8 cellular contexts compared by ENCODE assay signal in the genomic region with DNA sequence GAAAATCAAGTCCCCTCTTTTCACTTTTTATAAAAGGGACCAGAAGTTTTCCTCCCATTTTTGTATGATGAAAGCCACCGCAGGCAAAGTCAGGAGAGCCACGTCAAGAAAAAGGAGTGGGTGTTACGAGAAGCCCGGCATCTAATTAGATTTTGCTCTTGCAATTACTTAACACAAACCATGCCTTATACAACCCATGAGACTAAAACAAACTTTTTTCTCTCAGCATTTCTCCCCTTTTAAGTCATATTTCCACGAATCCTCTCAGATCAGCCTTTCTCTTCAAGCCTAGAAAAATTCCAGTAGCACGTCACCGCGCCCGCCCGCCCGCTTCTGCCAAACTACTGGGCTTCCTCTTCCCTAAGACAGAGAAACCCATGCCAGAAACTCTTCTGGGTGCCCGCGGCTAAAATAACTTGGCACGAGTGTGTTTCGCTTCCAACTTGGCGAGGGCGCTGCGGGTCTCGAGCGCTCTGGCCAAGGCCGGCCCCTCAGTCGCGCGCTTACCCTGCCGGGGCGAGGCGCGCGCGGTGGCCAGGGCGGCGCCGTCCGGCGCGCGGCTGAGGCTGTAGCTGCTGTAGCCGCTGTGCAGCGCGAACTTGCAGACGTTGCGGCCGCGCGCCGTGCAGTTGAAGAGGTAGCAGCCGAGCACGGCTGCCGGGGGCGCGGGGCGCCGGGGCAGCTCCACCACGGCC. TPM values are rescaled to one million over a fixed set of nuclear protein-coding genes. Genes with fewer than 3 reads are reported as not detected.
DNase-seq lines count a peak whose midpoint lies in the region; ATAC-seq and TF ChIP-seq lines count a peak whose summit lies in the region.

No MANE protein-coding gene starts in this region.

- 1% methylated on average over 17 to 54 of the region's 54 CpGs for WGBS in testis, 2 donors

- H3K36me3 ChIP-seq in ACC112 (ENCODE audit: insufficient read depth, low read length), result no peaks in the 10 kb centered on the region
- H3K36me3 ChIP-seq in muscle layer of duodenum (ENCODE audit: control insufficient read depth in 1 of 2, insufficient read depth in 2 of 2, low read length in 2 of 2), result no peaks in the 10 kb centered on the region
- no peaks in the 10 kb centered on the region for H3K36me3 ChIP-seq in testis (ENCODE audit: low read depth, missing control alignments)

- H3K9me3 ChIP-seq in muscle layer of duodenum (ENCODE audit: control insufficient read depth in 1 of 2, low read length in 2 of 2) (no peaks in the 10 kb centered on the region), testis (no peaks in the 10 kb centered on the region)

- H3K79me2 ChIP-seq in ACC112 (ENCODE audit: control insufficient read depth, insufficient read depth, low read length, unreplicated experiment), result peaks cover 43% of the 10 kb centered on the region

- intact Hi-C loops in testis (cut with DNase I; ENCODE audit: low total_unique reads), result no loop called here

- H3K4me1 ChIP-seq in ACC112 (ENCODE audit: control insufficient read depth, insufficient read depth, low read length, unreplicated experiment), result peaks cover 36% of the 10 kb centered on the region
- peaks cover 3 to 10% of the 10 kb centered on the region in 2 donors for H3K4me1 ChIP-seq in muscle layer of duodenum (ENCODE audit: control insufficient read depth in 1 of 2, insufficient read depth in 2 of 2, low read length in 2 of 2)
- peaks cover 10% of the 10 kb centered on the region for H3K4me1 ChIP-seq in testis

- H3K4me3 ChIP-seq in ACC112 (ENCODE audit: low read depth, low read length) (peak overlapping the region; percentile 95), fibroblast of mammary gland (ENCODE audit: control insufficient read depth, low read depth, low read length) (peak overlapping the region; percentile 77), muscle layer of duodenum (ENCODE audit: low read depth in 1 of 2, low read length in 2 of 2) (peak overlapping the region; percentile 70 to 82), testis (peak overlapping the region; percentile 80 to 86)

- H3K27ac ChIP-seq in ACC112 (ENCODE audit: low read depth, low read length), result peak overlapping the region; percentile 81
- H3K27ac ChIP-seq in muscle layer of duodenum (ENCODE audit: low read length), result peak overlapping the region; percentile 85
- H3K27ac ChIP-seq in testis, result peak overlapping the region; percentile 53 to 87

- TF ChIP-seq CTCF in fibroblast of mammary gland (conservative IDR thresholded peaks at IDR 0.05; ENCODE audit: control insufficient read depth, insufficient read depth, low read depth, low read length) (no peak), testis (IDR thresholded peaks at IDR 0.05) (no peak)

- ATAC-seq in GM18505 (IDR thresholded peaks at IDR 0.05; ENCODE audit: unreplicated experiment) (peak; percentile 37), HG03095 (IDR thresholded peaks at IDR 0.05; ENCODE audit: unreplicated experiment) (peak; percentile 32)

- DNase-seq in NCI-H748 (lab: John Stamatoyannopoulos, UW; ENCODE audit: unreplicated experiment), result peak; percentile 82
- peak; percentile 53 to 61 for DNase-seq in activated T-cell treated with anti-CD3 and anti-CD28 coated beads, Interleukin-2, amount 50 U/mL, for 48 hours
- peak; percentile 50 for DNase-seq in fibroblast of mammary gland (ENCODE audit: low read depth)
- peak; percentile 78 for DNase-seq in testis

- H3K27me3 ChIP-seq in ACC112 (ENCODE audit: insufficient read depth, low read length) (no peaks in the 10 kb centered on the region), muscle layer of duodenum (ENCODE audit: low read depth, low read length) (no peaks in the 10 kb centered on the region), testis (no peaks in the 10 kb centered on the region)

- H2AFZ ChIP-seq in ACC112 (ENCODE audit: low read length, unreplicated experiment), result peak overlapping the region; percentile 91

- no peak for TF ChIP-seq POLR2A in GM18505 (IDR thresholded peaks at IDR 0.05; ENCODE audit: borderline replicate concordance, extremely low read depth, insufficient read depth, insufficient read length)
- TF ChIP-seq POLR2A in testis (IDR thresholded peaks at IDR 0.05), result no peak

RNA-seq across cellular contexts. Expression of gene LRP11, which starts 1.1 kb away (rescaled TPM):
- total RNA-seq in testis, result 10 to 100 TPM; 28.8 to 44.7 TPM
- 16.8 TPM for polyA plus RNA-seq in testis (ENCODE audit: insufficient read depth, low read depth, low replicate concordance)

RNA-seq across cellular contexts. Expression of gene RAET1E, which starts 34.9 kb away (rescaled TPM):
- under 1 TPM; 0.31 TPM for total RNA-seq in testis
- polyA plus RNA-seq in testis (ENCODE audit: insufficient read depth, low read depth, low replicate concordance), result 0.30 TPM

RNA-seq across cellular contexts. Expression of gene RAET1G, which starts 59.9 kb away (rescaled TPM):
- total RNA-seq in testis, result not detected
- polyA plus RNA-seq in testis (ENCODE audit: insufficient read depth, low read depth, low replicate concordance), result 0.30 TPM

Comparison
In these comparisons a context has a peak if more than half of its experiments do, and no peak if none do; other contexts are left out.
1. Peak in every context shown above with its lines: DNase-seq, ATAC-seq, H3K4me3 ChIP-seq and H3K27ac ChIP-seq.